Comparison of ENCODE assay signal across 32 cellular contexts in genomic region chr13:68970532-68970931, GRCh38.
"Had no signal": no experiment of that assay in that cellular context is flagged by ENCODE, and none has a peak within 500 bp of the region (broad histone marks: within the 10 kb centered on the region; RNA-seq: fewer than 3 reads in every experiment).

No MANE protein-coding gene starts in this region.

- H3K9me3 Mint-ChIP-seq: activated B cell treated with CpG ODN at 0.5 μM for 24 hours; activated CD4-positive, alpha-beta memory T cell treated with anti-CD3 and anti-CD28 coated beads for 36 hours; activated naive CD8-positive, alpha-beta T cell treated with anti-CD3 and anti-CD28 coated beads, Interleukin-2, amount 50 U/mL, for 24 hours; brain had no signal

- H3K4me2 ChIP-seq: SK-N-SH had no signal

- H3K36me3 ChIP-seq: MG63, SJSA1 had no signal

- H3K27me3 Mint-ChIP-seq: activated B cell treated with CpG ODN at 0.5 μM for 24 hours; activated CD4-positive, alpha-beta memory T cell treated with anti-CD3 and anti-CD28 coated beads for 36 hours; activated naive CD4-positive, alpha-beta T cell treated with anti-CD3 and anti-CD28 coated beads, Interleukin-2, amount 10 ng/mL, durations not matched to agents 7 days and 5 days; activated naive CD8-positive, alpha-beta T cell; activated naive CD8-positive, alpha-beta T cell treated with anti-CD3 and anti-CD28 coated beads, Interleukin-2, amount 50 U/mL, for 24 hours; brain had no signal

- H3K9me2 ChIP-seq: SK-N-SH had no signal

- H3K27ac ChIP-seq: SJSA1 had no signal

- H3K27me3 ChIP-seq: MG63, SJSA1 had no signal

- H3K27ac Mint-ChIP-seq: activated B cell treated with CpG ODN at 0.5 μM for 24 hours; activated CD4-positive, alpha-beta memory T cell treated with anti-CD3 and anti-CD28 coated beads for 36 hours; activated naive CD4-positive, alpha-beta T cell treated with anti-CD3 and anti-CD28 coated beads, Interleukin-2, amount 10 ng/mL, durations not matched to agents 7 days and 5 days; activated naive CD8-positive, alpha-beta T cell; activated naive CD8-positive, alpha-beta T cell treated with anti-CD3 and anti-CD28 coated beads, Interleukin-2, amount 50 U/mL, for 24 hours; brain; T-helper 1 cell treated with Interleukin-12 subunit alpha and Interleukin-12 subunit beta and Interleukin-4 antibody, amounts not matched to agents 30 μg/mL and 1 μg/mL, for 36 hours; T-helper 2 cell treated with Interferon-gamma antibody and Interleukin-4, amounts not matched to agents 5 μg/mL and 100 μg/mL, for 36 hours had no signal

- H3K9me3 ChIP-seq: MG63, SJSA1, SK-N-SH had no signal

- H3K4me1 ChIP-seq: SJSA1 had no signal

- ATAC-seq: activated naive CD8-positive, alpha-beta T cell treated with anti-CD3 and anti-CD28 coated beads, Interleukin-2, amount 50 U/mL, for 24 hours; activated T-cell treated with anti-CD3 and anti-CD28 coated beads, Interleukin-2, amount 50 U/mL, for 4 hours; Panc1 had no signal

- H3K9ac ChIP-seq: SK-N-SH had no signal

- DNase-seq: activated B cell treated with CpG ODN at 0.5 μM for 24 hours; activated CD4-positive, alpha-beta memory T cell treated with anti-CD3 and anti-CD28 coated beads for 36 hours; activated CD4-positive, alpha-beta T cell treated with anti-CD3 and anti-CD28 coated beads for 4 hours; activated CD4-positive, alpha-beta T cell treated with anti-CD3 and anti-CD28 coated beads, Interleukin-2, amount 50 U/mL, for 1 hour; activated CD4-positive, CD25-positive, alpha-beta regulatory T cell treated with anti-CD3 and anti-CD28 coated beads, Interleukin-2, amount 50 U/mL, for 72 hours; activated CD8-positive, alpha-beta memory T cell treated with anti-CD3 and anti-CD28 coated beads, Interleukin-2, amount 50 U/mL, for 4 hours; activated effector memory CD4-positive, alpha-beta T cell treated with Interleukin-2 at 50 U/mL for 16 hours; activated naive CD4-positive, alpha-beta T cell treated with anti-CD3 and anti-CD28 coated beads, Interleukin-2, amount 10 ng/mL, durations not matched to agents 7 days and 5 days; activated naive CD8-positive, alpha-beta T cell treated with anti-CD3 and anti-CD28 coated beads, Interleukin-2, amount 50 U/mL, for 24 hours; activated T-cell treated with anti-CD3 and anti-CD28 coated beads for 4 hours; activated T-cell treated with anti-CD3 and anti-CD28 coated beads, Interleukin-2, amount 50 U/mL, for 4 hours; anterior cingulate cortex; caudate nucleus; cerebellar nuclear complex; Kasumi-1; MG63; NCI-H1048; NCI-H1436; NCI-H1694; NCI-H2029; NCI-H345; NCI-H510A; NCI-H526 treated with DMSO at 0.1 percent for 48 hours; NCI-H82; SHP77; SK-N-SH had no signal

- H3K4me3 Mint-ChIP-seq: activated B cell treated with CpG ODN at 0.5 μM for 24 hours; activated CD4-positive, alpha-beta memory T cell treated with anti-CD3 and anti-CD28 coated beads for 36 hours; activated naive CD4-positive, alpha-beta T cell treated with anti-CD3 and anti-CD28 coated beads, Interleukin-2, amount 10 ng/mL, durations not matched to agents 7 days and 5 days; activated naive CD8-positive, alpha-beta T cell; activated naive CD8-positive, alpha-beta T cell treated with anti-CD3 and anti-CD28 coated beads, Interleukin-2, amount 50 U/mL, for 24 hours; activated T-cell treated with anti-CD3 and anti-CD28 coated beads, Interleukin-2, amount 50 U/mL, for 4 hours; brain; T-helper 1 cell treated with Interleukin-12 subunit alpha and Interleukin-12 subunit beta and Interleukin-4 antibody, amounts not matched to agents 30 μg/mL and 1 μg/mL, for 36 hours; T-helper 2 cell treated with Interferon-gamma antibody and Interleukin-4, amounts not matched to agents 5 μg/mL and 100 μg/mL, for 36 hours had no signal

- H3K36me3 Mint-ChIP-seq: activated CD4-positive, alpha-beta memory T cell treated with anti-CD3 and anti-CD28 coated beads for 36 hours; activated naive CD4-positive, alpha-beta T cell treated with anti-CD3 and anti-CD28 coated beads, Interleukin-2, amount 10 ng/mL, durations not matched to agents 7 days and 5 days; activated naive CD8-positive, alpha-beta T cell; brain had no signal

- H3K4me1 Mint-ChIP-seq: activated B cell treated with CpG ODN at 0.5 μM for 24 hours; activated naive CD4-positive, alpha-beta T cell treated with anti-CD3 and anti-CD28 coated beads, Interleukin-2, amount 10 ng/mL, durations not matched to agents 7 days and 5 days; activated naive CD8-positive, alpha-beta T cell treated with anti-CD3 and anti-CD28 coated beads, Interleukin-2, amount 50 U/mL, for 24 hours had no signal

- H3K4me3 ChIP-seq: MG63, SJSA1 had no signal
